8 cellular contexts compared by ENCODE assay signal in genomic region chr14:36320210-36321003, GRCh38. TPM values are rescaled to one million over a fixed set of nuclear protein-coding genes. Genes with fewer than 3 reads are reported as not detected.
A peak's percentile ranks its signal among the peaks of the same experiment; 100 is the strongest.
DNase-seq lines count a peak whose midpoint lies in the region; ATAC-seq and TF ChIP-seq lines count a peak whose summit lies in the region.

MBIP (minus strand) TSS chr14:36320637; CDS start chr14:36320588, 49 bp downstream.

- peaks cover 28% of the 10 kb centered on the region for H3K27me3 Mint-ChIP-seq in activated CD8-positive, alpha-beta memory T cell treated with anti-CD3 and anti-CD28 coated beads, Interleukin-2, amount 10 ng/mL, durations not matched to agents 7 days and 5 days
- peaks cover 21% of the 10 kb centered on the region for H3K27me3 Mint-ChIP-seq in endodermal cell (ENCODE audit: insufficient read depth)

- H3K4me3 ChIP-seq in NT2/D1 (ENCODE audit: insufficient read length, low read depth) (peak within 1 kb of the TSS; percentile 80), endodermal cell (ENCODE audit: low read length) (peak within 1 kb of the TSS; percentile 97)

- no peak for TF ChIP-seq CTCF in endodermal cell (conservative IDR thresholded peaks at IDR 0.05)

- no peaks in the 10 kb centered on the region for H3K9me3 ChIP-seq in NT2/D1 (ENCODE audit: insufficient read depth, low read length)
- no peaks in the 10 kb centered on the region for H3K9me3 ChIP-seq in endodermal cell (ENCODE audit: control insufficient read depth, low read length)

- H3K36me3 ChIP-seq in NT2/D1 (ENCODE audit: insufficient read depth, insufficient read length, low read length) (peaks cover 10% of the 10 kb centered on the region), endodermal cell (ENCODE audit: control insufficient read depth, insufficient read depth, low read length) (no peaks in the 10 kb centered on the region)

- H3K9ac ChIP-seq in NT2/D1 (ENCODE audit: insufficient read length, low read depth) = peak within 1 kb of the TSS; percentile 89
- H3K9ac ChIP-seq in endodermal cell (ENCODE audit: extremely low read depth, low read length, poor library complexity, severe bottlenecking) = peak within 1 kb of the TSS; percentile 90

- peak; percentile 97 for DNase-seq in COLO668 (lab: John Stamatoyannopoulos, UW; ENCODE audit: unreplicated experiment)
- peak; percentile 16 to 93 (median 83) for DNase-seq in HUDEP-2 (lab: John Stamatoyannopoulos, UW; ENCODE audit: unreplicated experiment in 76 of 76)
- peak; percentile 91 for DNase-seq in NT2/D1 (ENCODE audit: low read depth, low spot score)
- peak; percentile 96 for DNase-seq in activated CD8-positive, alpha-beta memory T cell treated with anti-CD3 and anti-CD28 coated beads, Interleukin-2, amount 10 ng/mL, durations not matched to agents 7 days and 5 days
- peak; percentile 98 for DNase-seq in endodermal cell
- DNase-seq in mesenteric fat pad (ENCODE audit: low spot score) = peak; percentile 92
- peak; percentile 70 for DNase-seq in stimulated activated CD8-positive, alpha-beta memory T cell treated with anti-CD3 and anti-CD28 coated beads, Interleukin-15, amount 100 ng/mL, for 24 hours (ENCODE audit: low read depth)

- peaks cover 6% of the 10 kb centered on the region for H3K36me3 Mint-ChIP-seq in activated CD8-positive, alpha-beta memory T cell treated with anti-CD3 and anti-CD28 coated beads, Interleukin-2, amount 10 ng/mL, durations not matched to agents 7 days and 5 days
- H3K36me3 Mint-ChIP-seq in endodermal cell (ENCODE audit: low read depth) = no peaks in the 10 kb centered on the region

- peaks cover 28% of the 10 kb centered on the region for H3K4me1 Mint-ChIP-seq in activated CD8-positive, alpha-beta memory T cell treated with anti-CD3 and anti-CD28 coated beads, Interleukin-2, amount 10 ng/mL, durations not matched to agents 7 days and 5 days
- H3K4me1 Mint-ChIP-seq in endodermal cell = peaks cover 21% of the 10 kb centered on the region

- no peaks in the 10 kb centered on the region for H3K9me3 Mint-ChIP-seq in activated CD8-positive, alpha-beta memory T cell treated with anti-CD3 and anti-CD28 coated beads, Interleukin-2, amount 10 ng/mL, durations not matched to agents 7 days and 5 days (ENCODE audit: low read depth)
- H3K9me3 Mint-ChIP-seq in endodermal cell = no peaks in the 10 kb centered on the region

- no peaks in the 10 kb centered on the region for H3K4me1 ChIP-seq in NT2/D1 (ENCODE audit: insufficient read depth, insufficient read length)
- H3K4me1 ChIP-seq in endodermal cell (ENCODE audit: control insufficient read depth, insufficient read depth, low read length) = peaks cover 6% of the 10 kb centered on the region

- peak; percentile 99 for ATAC-seq in GM21381 (IDR thresholded peaks at IDR 0.05; ENCODE audit: unreplicated experiment)
- peak; percentile 98 for ATAC-seq in activated CD8-positive, alpha-beta memory T cell treated with anti-CD3 and anti-CD28 coated beads, Interleukin-2, amount 10 ng/mL, durations not matched to agents 7 days and 5 days

- no peaks in the 10 kb centered on the region for H3K27me3 ChIP-seq in NT2/D1 (ENCODE audit: insufficient read depth, insufficient read length)
- H3K27me3 ChIP-seq in endodermal cell (ENCODE audit: control insufficient read depth, insufficient read depth, low read length, poor library complexity, severe bottlenecking) = peaks cover 7% of the 10 kb centered on the region

- WGBS in endodermal cell (ENCODE audit: insufficient coverage in 1 of 2, insufficient read length in 1 of 2), 2 experiments = 3 to 33% methylated on average over 3 to 34 of the region's 34 CpGs

- CTCF ChIA-PET in activated CD8-positive, alpha-beta memory T cell treated with anti-CD3 and anti-CD28 coated beads, Interleukin-2, amount 10 ng/mL, durations not matched to agents 7 days and 5 days (lab: Charles Lee) = interaction anchor here (1.4 kb wide), 1 partner anchor 251 kb away, joined by 8 read pairs; no protein-coding TSS in a partner anchor

- H3K4me3 Mint-ChIP-seq in activated CD8-positive, alpha-beta memory T cell treated with anti-CD3 and anti-CD28 coated beads, Interleukin-2, amount 10 ng/mL, durations not matched to agents 7 days and 5 days = peak within 1 kb of the TSS; percentile 86
- peak within 1 kb of the TSS; percentile 86 for H3K4me3 Mint-ChIP-seq in endodermal cell

- peak within 1 kb of the TSS; percentile 94 for H3K27ac Mint-ChIP-seq in activated CD8-positive, alpha-beta memory T cell treated with anti-CD3 and anti-CD28 coated beads, Interleukin-2, amount 10 ng/mL, durations not matched to agents 7 days and 5 days
- H3K27ac Mint-ChIP-seq in endodermal cell = peak within 1 kb of the TSS; percentile 96

- peak within 1 kb of the TSS; percentile 77 for H3K27ac ChIP-seq in endodermal cell (ENCODE audit: low read depth, low read length)

RNA-seq across cellular contexts. Expression of gene MBIP, which starts in this region (rescaled TPM):
- 10 to 100 TPM; 21.0 to 21.3 TPM for total RNA-seq in activated CD8-positive, alpha-beta memory T cell treated with anti-CD3 and anti-CD28 coated beads, Interleukin-2, amount 10 ng/mL, durations not matched to agents 7 days and 5 days
- total RNA-seq in endodermal cell (10 to 100 TPM; 35.5 TPM), mesenteric fat pad (17.3 TPM)
- 37.7 TPM for polyA plus RNA-seq in endodermal cell (2013, experiment 1 of 2)
- polyA plus RNA-seq in endodermal cell (2013, experiment 2 of 2) = 37.7 TPM

Comparison
In these comparisons a context has a peak if more than half of its experiments do, and no peak if none do; other contexts are left out.
1. Peak in every context shown above with its lines: DNase-seq, ATAC-seq, H3K4me3 ChIP-seq and H3K27ac ChIP-seq.